In the genomic region with DNA sequence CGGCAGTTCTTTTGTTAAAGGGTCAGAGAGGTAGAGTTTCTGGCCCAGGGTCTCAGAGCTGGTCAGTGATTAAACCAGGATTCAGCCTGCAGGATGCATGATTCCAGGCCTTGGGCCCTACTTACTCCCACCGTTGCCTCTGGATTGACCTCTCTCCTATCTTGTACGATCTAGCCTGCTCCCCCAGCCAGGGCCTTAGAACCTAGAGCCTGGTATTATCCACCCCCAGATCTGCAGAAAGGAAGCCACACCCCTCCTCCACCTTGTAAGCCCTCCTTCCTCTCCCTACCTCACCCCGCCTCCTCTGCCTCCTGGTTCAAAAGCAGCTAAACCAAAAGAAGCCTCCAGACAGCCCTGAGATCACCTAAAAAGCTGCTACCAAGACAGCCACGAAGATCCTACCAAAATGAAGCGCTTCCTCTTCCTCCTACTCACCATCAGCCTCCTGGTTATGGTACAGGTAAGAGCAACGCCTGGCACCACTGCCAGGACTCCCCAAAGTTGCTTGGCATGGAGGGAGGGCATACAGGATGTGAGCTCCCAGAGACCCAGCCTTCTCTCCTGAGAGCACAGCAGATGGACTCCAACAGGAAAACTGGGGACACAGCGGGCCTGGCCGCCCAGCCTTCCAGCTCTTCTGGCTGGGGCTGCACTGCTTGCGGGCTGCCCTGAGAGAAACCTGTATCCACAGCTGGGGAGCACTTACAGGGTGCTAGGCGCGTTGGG, we compare ENCODE assay signal across 8 cellular contexts. TPM values are rescaled to one million over a fixed set of nuclear protein-coding genes. Genes with fewer than 3 reads are reported as not detected.
DNase-seq lines count a peak whose midpoint lies in the region; ATAC-seq and TF ChIP-seq lines count a peak whose summit lies in the region.

A gene with protein sequence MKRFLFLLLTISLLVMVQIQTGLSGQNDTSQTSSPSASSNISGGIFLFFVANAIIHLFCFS (plus strand): TSS at position 347 of the 726 bp plus-strand sequence. CDS start 60 bp downstream, at position 407.

- no peaks in the 10 kb centered on the region for H3K9me2 ChIP-seq in MM.1S (replicated peaks; ENCODE audit: insufficient read depth, low read length)

- TF ChIP-seq CTCF in MM.1S (IDR thresholded peaks at IDR 0.05; ENCODE audit: low read length), result no peak

- no peaks in the 10 kb centered on the region for H3F3A ChIP-seq in MM.1S (ENCODE audit: insufficient read depth, low read length)

- H3K9me3 ChIP-seq in MM.1S (replicated peaks; ENCODE audit: insufficient read depth, low read length), result no peaks in the 10 kb centered on the region
- H3K9me3 ChIP-seq in mucosa of stomach (ENCODE audit: control insufficient read depth, low read length), result no peaks in the 10 kb centered on the region
- no peaks in the 10 kb centered on the region for H3K9me3 ChIP-seq in aorta (ENCODE audit: control insufficient read depth, low read length)

- peak; percentile 21 for DNase-seq in MM.1S
- DNase-seq in activated T-cell treated with anti-CD3 and anti-CD28 coated beads, Interleukin-2, amount 50 U/mL, for 1 hour, result peak; percentile 69
- no peak for DNase-seq in aorta
- no peak for DNase-seq in GOT3 (lab: John Stamatoyannopoulos, UW)
- DNase-seq in NCI-H2227 treated with DMSO at 0.1 percent for 48 hours (lab: John Stamatoyannopoulos, UW), result no peak
- no peak for DNase-seq in NCI-H69 (lab: John Stamatoyannopoulos, UW)

- intact Hi-C loops in aorta (cut with DNase I), result no loop called here

- H3K79me2 ChIP-seq in MM.1S (ENCODE audit: low read length), result no peaks in the 10 kb centered on the region

- H3K36me3 ChIP-seq in MM.1S (replicated peaks; ENCODE audit: insufficient read depth, low read length) (no peaks in the 10 kb centered on the region), mucosa of stomach (ENCODE audit: control insufficient read depth, insufficient read depth, low read length) (no peaks in the 10 kb centered on the region), aorta (ENCODE audit: control insufficient read depth in 1 of 2, insufficient read depth in 2 of 2, low read length in 1 of 2) (no peaks in the 10 kb centered on the region)

- ATAC-seq in GM18868 (IDR thresholded peaks at IDR 0.05; ENCODE audit: unreplicated experiment) (peak; percentile 35), aorta (ENCODE audit: low FRiP score) (no peak)

- no peaks in the 10 kb centered on the region for H3K27me3 ChIP-seq in MM.1S (replicated peaks; ENCODE audit: insufficient read depth, low read length)
- no peaks in the 10 kb centered on the region for H3K27me3 ChIP-seq in mucosa of stomach (ENCODE audit: control insufficient read depth, insufficient read depth, low read length)
- no peaks in the 10 kb centered on the region for H3K27me3 ChIP-seq in aorta (ENCODE audit: control insufficient read depth in 1 of 2, insufficient read depth in 2 of 2, low read length in 1 of 2)

- no peak within 1 kb of the TSS for H3K9ac ChIP-seq in MM.1S (ENCODE audit: low read length)
- H3K9ac ChIP-seq in mucosa of stomach (ENCODE audit: low read length), result peak within 1 kb of the TSS; percentile 39

- no peaks in the 10 kb centered on the region for H4K20me1 ChIP-seq in MM.1S (ENCODE audit: insufficient read depth, low read length)

- H3K4me2 ChIP-seq in MM.1S (ENCODE audit: low read depth, low read length), result peak within 1 kb of the TSS; percentile 37; the same call in 1 of the 2 replicates

- H2AFZ ChIP-seq in MM.1S (ENCODE audit: low read length), result peak within 1 kb of the TSS; percentile 16; the same call in 1 of the 2 replicates

- 79 to 82% methylated on average over 12 of the region's 12 CpGs for WGBS in aorta, 2 donors

- H3K4me1 ChIP-seq in MM.1S (ENCODE audit: low read length), result peaks cover 26% of the 10 kb centered on the region
- H3K4me1 ChIP-seq in mucosa of stomach (ENCODE audit: control insufficient read depth, insufficient read depth, low read length), result peaks cover 9% of the 10 kb centered on the region
- no peaks in the 10 kb centered on the region for H3K4me1 ChIP-seq in aorta (ENCODE audit: control insufficient read depth in 1 of 2, insufficient read depth in 2 of 2, low read length in 2 of 2)

- no peak within 1 kb of the TSS for H3K27ac ChIP-seq in MM.1S (ENCODE audit: low read length)
- H3K27ac ChIP-seq in aorta (ENCODE audit: low read depth in 1 of 2, low read length in 2 of 2), result no peak within 1 kb of the TSS

- H3K4me3 ChIP-seq in MM.1S (ENCODE audit: low read length) (peak within 1 kb of the TSS; percentile 12; the same call in 1 of the 2 replicates), mucosa of stomach (ENCODE audit: low read length) (no peak within 1 kb of the TSS), aorta (ENCODE audit: low read length in 2 of 2) (no peak within 1 kb of the TSS)

RNA-seq across cellular contexts. Expression of the gene that starts here (rescaled TPM):
- total RNA-seq in aorta, result 10 to 100 TPM; 12.0 to 14.7 TPM
- polyA plus RNA-seq in aorta, result 10 to 100 TPM in 1 of 2 donors, 1 to 10 TPM in 1; 8.3 to 31.4 TPM

Comparison
In these comparisons a context has a peak if more than half of its experiments do, and no peak if none do; other contexts are left out.
1. DNase-seq: peak in MM.1S (single experiment) and activated T-cell treated with anti-CD3 and anti-CD28 coated beads, Interleukin-2, amount 50 U/mL, for 1 hour (single experiment); none in aorta (0 of 2), GOT3 (single experiment), NCI-H2227 treated with DMSO at 0.1 percent for 48 hours (single experiment) and NCI-H69 (single experiment).